In the genomic region with DNA sequence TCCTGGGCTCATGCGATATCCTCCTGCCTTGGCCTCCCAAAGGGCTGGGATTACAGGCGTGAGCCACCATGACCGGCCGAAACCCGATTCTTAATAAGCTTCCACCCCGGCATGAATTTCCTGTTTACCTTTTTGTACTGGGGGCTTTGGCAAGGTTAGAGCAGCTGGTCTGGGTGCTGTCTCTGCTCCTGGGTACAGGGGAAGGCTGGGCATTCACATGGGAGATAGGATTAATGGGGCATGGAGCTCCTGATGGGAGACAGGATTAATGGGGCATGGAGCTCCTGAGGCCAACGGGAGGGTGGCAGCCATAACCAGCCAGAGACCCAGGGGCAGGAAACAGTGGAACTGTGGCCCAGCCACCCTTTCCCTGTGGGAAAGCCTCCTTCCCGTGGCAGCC, we compare ENCODE assay signal across 1 cellular context.
TF ChIP-seq lines count a peak whose summit lies in the region.

No MANE protein-coding gene starts in this region.

TF ChIP-seq in HepG2, 621 proteins besides CTCF, POLR2A, EP300 and RAD21 (continued from another document):
- TF ChIP-seq, protein P1, sequence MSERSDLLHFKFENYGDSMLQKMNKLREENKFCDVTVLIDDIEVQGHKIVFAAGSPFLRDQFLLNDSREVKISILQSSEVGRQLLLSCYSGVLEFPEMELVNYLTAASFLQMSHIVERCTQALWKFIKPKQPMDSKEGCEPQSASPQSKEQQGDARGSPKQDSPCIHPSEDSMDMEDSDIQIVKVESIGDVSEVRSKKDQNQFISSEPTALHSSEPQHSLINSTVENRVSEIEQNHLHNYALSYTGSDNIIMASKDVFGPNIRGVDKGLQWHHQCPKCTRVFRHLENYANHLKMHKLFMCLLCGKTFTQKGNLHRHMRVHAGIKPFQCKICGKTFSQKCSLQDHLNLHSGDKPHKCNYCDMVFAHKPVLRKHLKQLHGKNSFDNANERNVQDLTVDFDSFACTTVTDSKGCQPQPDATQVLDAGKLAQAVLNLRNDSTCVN (CRISPR knock-in tag; IDR thresholded peaks at IDR 0.05; ENCODE audit: borderline replicate concordance): no peak
- TF ChIP-seq NR2C2 (CRISPR knock-in tag; IDR thresholded peaks at IDR 0.05; ENCODE audit: borderline replicate concordance): no peak
- no peak for TF ChIP-seq TMF1 (CRISPR knock-in tag; IDR thresholded peaks at IDR 0.05; ENCODE audit: low read depth)
- TF ChIP-seq REPIN1 (CRISPR knock-in tag; IDR thresholded peaks at IDR 0.05; ENCODE audit: borderline replicate concordance, low read depth): no peak
- TF ChIP-seq PHF8 (CRISPR knock-in tag; IDR thresholded peaks at IDR 0.05): no peak
- TF ChIP-seq SATB2 (CRISPR knock-in tag; IDR thresholded peaks at IDR 0.05): no peak
- TF ChIP-seq ZNF777 (CRISPR knock-in tag; IDR thresholded peaks at IDR 0.05): no peak
- no peak for TF ChIP-seq ZNF616 (CRISPR knock-in tag; IDR thresholded peaks at IDR 0.05; ENCODE audit: low read depth)
- no peak for TF ChIP-seq ZNF34 (CRISPR knock-in tag; IDR thresholded peaks at IDR 0.05; ENCODE audit: borderline replicate concordance)
- no peak for TF ChIP-seq TEAD2 (CRISPR knock-in tag; IDR thresholded peaks at IDR 0.05)
- no peak for TF ChIP-seq ISL2 (CRISPR knock-in tag; IDR thresholded peaks at IDR 0.05)
